ENCODE assay signal across 18 cellular contexts in genomic region chr1:228075801-228076271, GRCh38.
"Had no signal": no experiment of that assay in that cellular context is flagged by ENCODE, and none has a peak within 500 bp of the region (broad histone marks: within the 10 kb centered on the region; RNA-seq: fewer than 3 reads in every experiment).

No MANE protein-coding gene starts in this region.

- H3K36me3 Mint-ChIP-seq: activated naive CD8-positive, alpha-beta T cell treated with anti-CD3 and anti-CD28 coated beads, Interleukin-2, amount 10 ng/mL, durations not matched to agents 7 days and 5 days; brain; mesothelial cell of epicardium; natural killer cell treated with Interleukin-12 subunit alpha and Interleukin-12 subunit beta and Interleukin-15 and Interleukin-18, amount 100 ng/mL, for 72 hours had no signal

- H3K27me3 Mint-ChIP-seq: activated CD4-positive, alpha-beta T cell treated with anti-CD3 and anti-CD28 coated beads, Interleukin-2, amount 10 ng/mL, durations not matched to agents 24 days and 14 days; natural killer cell treated with Interleukin-12 subunit alpha and Interleukin-12 subunit beta and Interleukin-15 and Interleukin-18, amount 100 ng/mL, for 72 hours; stimulated activated naive CD8-positive, alpha-beta T cell treated with anti-CD3 and anti-CD28 coated beads, Interleukin-15, amount 100 ng/mL, for 72 hours had no signal

- FAIRE-seq: colon, small intestine had no signal

- DNase-seq: activated CD4-positive, alpha-beta T cell treated with anti-CD3 and anti-CD28 coated beads, Interleukin-2, amount 10 ng/mL, durations not matched to agents 24 days and 14 days; activated CD8-positive, alpha-beta memory T cell treated with anti-CD3 and anti-CD28 coated beads, Interleukin-2, amount 50 U/mL, for 4 hours; activated naive CD8-positive, alpha-beta T cell treated with anti-CD3 and anti-CD28 coated beads, Interleukin-2, amount 10 ng/mL, durations not matched to agents 7 days and 5 days; anterior cingulate cortex; central memory CD4-positive, alpha-beta T cell; occipital lobe; small intestine; stimulated activated CD4-positive, alpha-beta T cell treated with anti-CD3 and anti-CD28 coated beads, Interleukin-15, amount 100 ng/mL, for 24 hours; stimulated activated CD4-positive, alpha-beta T cell treated with anti-CD3 and anti-CD28 coated beads, Interleukin-2, amount 100 ng/mL, for 48 hours; stimulated activated naive CD8-positive, alpha-beta T cell treated with anti-CD3 and anti-CD28 coated beads, Interleukin-15, amount 100 ng/mL, for 72 hours had no signal

- H3K27ac Mint-ChIP-seq: activated CD4-positive, alpha-beta T cell treated with anti-CD3 and anti-CD28 coated beads, Interleukin-2, amount 10 ng/mL, durations not matched to agents 24 days and 14 days; activated naive CD8-positive, alpha-beta T cell treated with anti-CD3 and anti-CD28 coated beads, Interleukin-2, amount 10 ng/mL, durations not matched to agents 7 days and 5 days; brain; mesothelial cell of epicardium; natural killer cell treated with Interleukin-12 subunit alpha and Interleukin-12 subunit beta and Interleukin-15 and Interleukin-18, amount 100 ng/mL, for 72 hours; progenitor cell of endocrine pancreas; stimulated activated naive CD8-positive, alpha-beta T cell treated with anti-CD3 and anti-CD28 coated beads, Interleukin-15, amount 100 ng/mL, for 72 hours; T-helper 1 cell treated with Interleukin-12 subunit alpha and Interleukin-12 subunit beta and Interleukin-4 antibody, amounts not matched to agents 30 μg/mL and 1 μg/mL, for 36 hours had no signal

- H3K4me3 ChIP-seq: dorsolateral prefrontal cortex, lung had no signal

- H3K9me3 Mint-ChIP-seq: activated CD4-positive, alpha-beta T cell treated with anti-CD3 and anti-CD28 coated beads, Interleukin-2, amount 10 ng/mL, durations not matched to agents 24 days and 14 days; activated naive CD8-positive, alpha-beta T cell treated with anti-CD3 and anti-CD28 coated beads, Interleukin-2, amount 10 ng/mL, durations not matched to agents 7 days and 5 days; brain; mesothelial cell of epicardium; natural killer cell treated with Interleukin-12 subunit alpha and Interleukin-12 subunit beta and Interleukin-15 and Interleukin-18, amount 100 ng/mL, for 72 hours; stimulated activated naive CD8-positive, alpha-beta T cell treated with anti-CD3 and anti-CD28 coated beads, Interleukin-15, amount 100 ng/mL, for 72 hours; T-helper 1 cell treated with Interleukin-12 subunit alpha and Interleukin-12 subunit beta and Interleukin-4 antibody, amounts not matched to agents 30 μg/mL and 1 μg/mL, for 36 hours had no signal

- H3K27me3 ChIP-seq: dorsolateral prefrontal cortex had no signal

- H3K4me3 Mint-ChIP-seq: activated CD4-positive, alpha-beta T cell treated with anti-CD3 and anti-CD28 coated beads, Interleukin-2, amount 10 ng/mL, durations not matched to agents 24 days and 14 days; activated naive CD8-positive, alpha-beta T cell treated with anti-CD3 and anti-CD28 coated beads, Interleukin-2, amount 10 ng/mL, durations not matched to agents 7 days and 5 days; brain; mesothelial cell of epicardium; natural killer cell treated with Interleukin-12 subunit alpha and Interleukin-12 subunit beta and Interleukin-15 and Interleukin-18, amount 100 ng/mL, for 72 hours; stimulated activated naive CD8-positive, alpha-beta T cell treated with anti-CD3 and anti-CD28 coated beads, Interleukin-15, amount 100 ng/mL, for 72 hours; T-helper 1 cell treated with Interleukin-12 subunit alpha and Interleukin-12 subunit beta and Interleukin-4 antibody, amounts not matched to agents 30 μg/mL and 1 μg/mL, for 36 hours had no signal

- H3K27ac ChIP-seq: dorsolateral prefrontal cortex had no signal

- ATAC-seq: natural killer cell treated with Interleukin-12 subunit alpha and Interleukin-12 subunit beta and Interleukin-15 and Interleukin-18, amount 100 ng/mL, for 72 hours; stimulated activated naive CD8-positive, alpha-beta T cell treated with anti-CD3 and anti-CD28 coated beads, Interleukin-15, amount 100 ng/mL, for 72 hours had no signal
